8 cellular contexts compared by ENCODE assay signal in genomic region chr11:67826023-67826950, GRCh38.
A peak's percentile ranks its signal among the peaks of the same experiment; 100 is the strongest.
DNase-seq lines count a peak whose midpoint lies in the region; ATAC-seq and TF ChIP-seq lines count a peak whose summit lies in the region.
"Not testable (repeated sequence)": the region's sequence is repeated elsewhere in the genome, so short reads cannot be mapped to it uniquely, and the experiment has no call there.

No MANE protein-coding gene starts in this region.

- H3K4me3 ChIP-seq in AG10803 (ENCODE audit: low read length); HCT116 (replicated peaks in 1 of 2; ENCODE audit: low read depth in 1 of 2, low read length in 2 of 2); liver (ENCODE audit: low read depth in 1 of 3, low read length in 3 of 3): not testable (repeated sequence)
- peak overlapping the region; percentile 17 for H3K4me3 ChIP-seq in fibroblast of the aortic adventitia (ENCODE audit: low read depth, low read length)

- H2AFZ ChIP-seq in HCT116 (ENCODE audit: low read depth, low read length, poor library complexity, severe bottlenecking), result not testable (repeated sequence)

- 24% methylated on average over 25 of the region's 25 CpGs for WGBS in liver

- not testable (repeated sequence) for H3K27ac ChIP-seq in HCT116 (ENCODE audit: low read depth, low read length); liver (ENCODE audit: low read depth in 1 of 2, low read length in 2 of 2)

- DNase-seq in AG10803 (ENCODE audit: low read depth), result peak; percentile 1
- DNase-seq in HCT116 (ENCODE audit: low read depth, low spot score), result not testable (repeated sequence)
- DNase-seq in NCI-H2081 (lab: John Stamatoyannopoulos, UW), result peak; percentile 76 to 90
- peak; percentile 96 for DNase-seq in OCI-M1 (lab: John Stamatoyannopoulos, UW)
- DNase-seq in amygdala (lab: John Stamatoyannopoulos, UW), result peak in 41 of 56 donors; percentile 5 to 85 (median 38)
- DNase-seq in fibroblast of the aortic adventitia (ENCODE audit: low read depth), result peak; percentile 67
- DNase-seq in pulmonary artery endothelial cell (ENCODE audit: low read depth, low spot score), result peak; percentile 26

- not testable (repeated sequence) for H3K9ac ChIP-seq in HCT116 (ENCODE audit: low read length); liver (ENCODE audit: low read depth in 1 of 2, low read length in 2 of 2)

- not testable (repeated sequence) for TF ChIP-seq POLR2A in HCT116 (IDR thresholded peaks at IDR 0.05; ENCODE audit: borderline replicate concordance, extremely low read depth, insufficient read depth, insufficient read length)

- RAD21 ChIA-PET in HCT116 (lab: Charles Lee; ENCODE audit: low non-redundant PET in 1 of 2, low total read pairs in 2 of 2, uncharacterized antibody in 2 of 2, unreplicated experiment in 2 of 2), result not testable (repeated sequence)

- H3K36me3 ChIP-seq in HCT116 (ENCODE audit: control insufficient read depth in 1 of 2, insufficient read depth in 2 of 2, low read length in 2 of 2); liver (ENCODE audit: control insufficient read depth in 4 of 4, insufficient read depth in 3 of 4, low read depth in 1 of 4, low read length in 3 of 4): not testable (repeated sequence)

- BruUV-seq in HCT116 (replicated peaks; lab: Mats Ljungman, UMichigan), result not testable (repeated sequence)

- intact Hi-C loops in HCT116 (cut with micrococcal nuclease), result not testable (repeated sequence)

- TF ChIP-seq RAD21 in HCT116 (IDR thresholded peaks at IDR 0.05; ENCODE audit: low read depth); liver (IDR thresholded peaks at IDR 0.05): not testable (repeated sequence)

- H3K4me1 ChIP-seq in HCT116 (ENCODE audit: control insufficient read depth in 1 of 2, insufficient read depth in 2 of 2, low read length in 2 of 2); liver (ENCODE audit: control insufficient read depth in 4 of 4, insufficient read depth in 4 of 4, low read length in 3 of 4): not testable (repeated sequence)

- peaks cover 10% of the 10 kb centered on the region; the same call in 1 of the 2 replicates for H3K27me3 ChIP-seq in HCT116 (ENCODE audit: insufficient read depth, low read length)
- not testable (repeated sequence) for H3K27me3 ChIP-seq in liver (ENCODE audit: control insufficient read depth in 4 of 4, insufficient read depth in 4 of 4, low read length in 3 of 4)

- not testable (repeated sequence) for H3K79me2 ChIP-seq in HCT116 (ENCODE audit: insufficient read depth, low read length)

- POLR2A ChIA-PET in HCT116 (lab: Charles Lee), result not testable (repeated sequence)

- ATAC-seq in HCT116, result not testable (repeated sequence)

- not testable (repeated sequence) for H3K9me2 ChIP-seq in HCT116 (ENCODE audit: insufficient read depth)

- not testable (repeated sequence) for H3K9me3 ChIP-seq in HCT116 (ENCODE audit: control insufficient read depth in 1 of 2, insufficient read depth in 1 of 2, low read depth in 1 of 2, low read length in 2 of 2); liver (ENCODE audit: control insufficient read depth in 4 of 4, low read length in 3 of 4)

- CTCF ChIA-PET in HCT116 (lab: Charles Lee), result not testable (repeated sequence)

- H4K20me1 ChIP-seq in HCT116 (ENCODE audit: insufficient read depth), result not testable (repeated sequence)

- H3K4me2 ChIP-seq in HCT116 (ENCODE audit: low read length), result peak overlapping the region; percentile 33

- TF ChIP-seq CTCF in AG10803 (conservative IDR thresholded peaks at IDR 0.05; ENCODE audit: low read length); HCT116 (IDR thresholded peaks at IDR 0.05 in 2 of 3, conservative IDR thresholded peaks at IDR 0.05 in 1 of 3; ENCODE audit: borderline replicate concordance in 1 of 3, insufficient read depth in 1 of 3, low read depth in 2 of 3, low read length in 2 of 3); liver (IDR thresholded peaks at IDR 0.05; ENCODE audit: low read depth, low read length, missing input control): not testable (repeated sequence)
- peak; percentile 32 for TF ChIP-seq CTCF in fibroblast of the aortic adventitia (IDR thresholded peaks at IDR 0.05; ENCODE audit: insufficient read depth, low read length)

TF ChIP-seq in liver, 16 proteins besides CTCF, POLR2A, EP300 and RAD21:
- TF ChIP-seq NR2F2 (IDR thresholded peaks at IDR 0.05) (peak; percentile 72), RXRA (IDR thresholded peaks at IDR 0.05) (peak; percentile 25 to 36), SP1 (IDR thresholded peaks at IDR 0.05) (peak; percentile 35)
